In the genomic region with DNA sequence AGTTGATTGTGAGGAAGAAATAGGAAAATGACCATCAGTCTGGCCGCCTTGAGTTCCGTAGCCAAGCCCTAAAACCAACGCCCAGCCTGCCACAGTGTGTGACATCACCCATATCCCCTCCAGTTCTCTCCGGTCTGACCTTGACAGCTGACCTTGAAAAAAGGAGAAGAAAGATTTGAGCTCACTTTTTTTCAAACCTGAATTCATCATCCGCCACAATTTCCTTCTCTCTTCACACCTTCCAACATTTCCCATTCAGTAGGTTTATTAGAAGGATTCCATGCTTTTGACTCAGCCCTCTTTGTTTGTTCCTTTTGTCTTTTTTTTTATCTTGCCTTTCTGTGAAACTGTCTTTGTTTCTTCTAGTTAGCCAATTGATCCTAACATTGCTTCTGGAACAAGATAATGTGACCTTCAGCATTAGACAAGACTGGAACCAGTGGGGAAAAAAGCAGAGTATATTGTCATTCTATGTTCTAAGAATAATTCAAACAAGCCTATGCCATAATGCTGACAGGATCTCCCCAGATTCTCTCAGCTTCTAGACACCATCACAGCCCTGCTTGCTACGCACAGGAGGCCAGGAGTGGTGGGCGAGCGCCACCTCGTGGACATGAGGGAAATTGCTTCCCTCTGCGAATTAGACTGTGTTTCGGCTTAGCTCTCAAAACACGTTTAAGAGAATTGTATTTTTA, we compare ENCODE assay signal across 8 cellular contexts.
A peak's percentile ranks its signal among the peaks of the same experiment; 100 is the strongest.
DNase-seq lines count a peak whose midpoint lies in the region; ATAC-seq and TF ChIP-seq lines count a peak whose summit lies in the region.

No MANE protein-coding gene starts in this region.

- intact Hi-C loops in esophagus muscularis mucosa (cut with DNase I), result loop anchor here (2.0 to 5.0 kb wide), 3 partner anchors 257 to 1027 kb away; no protein-coding TSS in a partner anchor
- intact Hi-C loops in testis (cut with DNase I; ENCODE audit: low total_unique reads), result no loop called here

- H3K9me3 ChIP-seq in esophagus muscularis mucosa (no peaks in the 10 kb centered on the region), testis (no peaks in the 10 kb centered on the region)

- no peak overlapping the region for H3K27ac ChIP-seq in esophagus muscularis mucosa (replicated peaks in 1 of 4)
- H3K27ac ChIP-seq in testis, result no peak overlapping the region

- ATAC-seq in GM21367 (IDR thresholded peaks at IDR 0.05; ENCODE audit: unreplicated experiment), result peak; percentile 94
- ATAC-seq in HG03565 (IDR thresholded peaks at IDR 0.05; ENCODE audit: unreplicated experiment), result peak; percentile 96

- no peak for TF ChIP-seq POLR2A in esophagus muscularis mucosa (IDR thresholded peaks at IDR 0.05; ENCODE audit: low read depth)
- TF ChIP-seq POLR2A in testis (IDR thresholded peaks at IDR 0.05), result no peak

- H3K4me1 ChIP-seq in esophagus muscularis mucosa (peaks cover 0 to 9% (median 5%) of the 10 kb centered on the region in 4 donors), testis (no peaks in the 10 kb centered on the region)

- WGBS in esophagus muscularis mucosa, result 24% methylated on average over 12 of the region's 12 CpGs
- 13 to 18% methylated on average over 12 of the region's 12 CpGs for WGBS in testis, 2 donors

- no peak for TF ChIP-seq EP300 in esophagus muscularis mucosa (IDR thresholded peaks at IDR 0.05)

- TF ChIP-seq CTCF in esophagus muscularis mucosa (IDR thresholded peaks at IDR 0.05) (peak; percentile 93 to 99 (median 97)), testis (IDR thresholded peaks at IDR 0.05) (peak; percentile 76 to 99 (median 92))

- H3K4me3 ChIP-seq in esophagus muscularis mucosa (no peak overlapping the region), testis (no peak overlapping the region)

- DNase-seq in DMS53 treated with DMSO at 0.1 percent for 48 hours (lab: John Stamatoyannopoulos, UW; ENCODE audit: unreplicated experiment) (peak; percentile 24), NCI-H774 (lab: John Stamatoyannopoulos, UW) (peak; percentile 86), esophagus muscularis mucosa (ENCODE audit: extremely low spot score) (no peak), myocyte (ENCODE audit: low read depth) (peak; percentile 71), testis (peak; percentile 82)
- DNase-seq in activated CD8-positive, alpha-beta memory T cell treated with anti-CD3 and anti-CD28 coated beads for 48 hours (ENCODE audit: low read depth in 2 of 3, low spot score in 2 of 3), result peak; percentile 4 to 48 (median 14)

- no peaks in the 10 kb centered on the region for H3K36me3 ChIP-seq in esophagus muscularis mucosa
- no peaks in the 10 kb centered on the region for H3K36me3 ChIP-seq in testis (ENCODE audit: low read depth, missing control alignments)

- H3K27me3 ChIP-seq in esophagus muscularis mucosa, result peaks cover 0 to 15% (median 0%) of the 10 kb centered on the region in 4 donors
- no peaks in the 10 kb centered on the region for H3K27me3 ChIP-seq in testis
